Comparison of ENCODE assay signal across 8 cellular contexts in genomic region chr14:81401420-81402122, GRCh38. TPM values are rescaled to one million over a fixed set of nuclear protein-coding genes. Genes with fewer than 3 reads are reported as not detected.
DNase-seq lines count a peak whose midpoint lies in the region; ATAC-seq and TF ChIP-seq lines count a peak whose summit lies in the region.

No MANE protein-coding gene starts in this region.

- ATAC-seq in GM18508 (IDR thresholded peaks at IDR 0.05; ENCODE audit: insufficient read depth, unreplicated experiment) (peak; percentile 47), HG03280 (IDR thresholded peaks at IDR 0.05; ENCODE audit: unreplicated experiment) (peak; percentile 46)

- no peak for TF ChIP-seq CTCF in GM10266 (IDR thresholded peaks at IDR 0.05; ENCODE audit: control insufficient read depth, insufficient read depth, low read depth, missing control alignments)

- no peak overlapping the region for H3K27ac ChIP-seq in substantia nigra (ENCODE audit: low read depth, low read length, poor library complexity, severe bottlenecking)

- DNase-seq in astrocyte of the hippocampus (ENCODE audit: low read depth, low spot score) = peak; percentile 91
- DNase-seq in renal cortical epithelial cell (ENCODE audit: low read depth) = peak; percentile 100
- DNase-seq in NCI-H128 (lab: John Stamatoyannopoulos, UW; ENCODE audit: unreplicated experiment) = no peak
- no peak for DNase-seq in GM10266 (ENCODE audit: extremely low spot score)
- no peak for DNase-seq in COR-L47 (lab: John Stamatoyannopoulos, UW)
- no peak for DNase-seq in substantia nigra (lab: John Stamatoyannopoulos, UW)

RNA-seq across cellular contexts. Expression of gene STON2, which starts 1.4 kb away (rescaled TPM):
- total RNA-seq in renal cortical epithelial cell = 9.9 and 91.9 TPM in 2 replicates

Comparison
In these comparisons a context has a peak if more than half of its experiments do, and no peak if none do; other contexts are left out.
1. DNase-seq: peak in astrocyte of the hippocampus (single experiment) and renal cortical epithelial cell (single experiment); none in NCI-H128 (single experiment), GM10266 (single experiment), COR-L47 (single experiment) and substantia nigra (0 of 49).